Comparison of ENCODE assay signal across 29 cellular contexts in genomic region chr1:67503974-67504373, GRCh38.
"Had no signal": no experiment of that assay in that cellular context is flagged by ENCODE, and none has a peak within 500 bp of the region (broad histone marks: within the 10 kb centered on the region; RNA-seq: fewer than 3 reads in every experiment).

No MANE protein-coding gene starts in this region.

- H3K36me3 ChIP-seq: stomach, suprapubic skin, thoracic aorta, thyroid gland, tibial artery, tibial nerve, transverse colon, upper lobe of left lung, upper lobe of right lung, uterus, vagina had no signal

- H3K27ac ChIP-seq: stomach, suprapubic skin, testis, thoracic aorta, thyroid gland, tibial artery, tibial nerve, transverse colon, upper lobe of left lung, upper lobe of right lung, uterus, vagina had no signal

- H3K9me3 ChIP-seq: stomach, suprapubic skin, testis, thoracic aorta, thyroid gland, tibial artery, tibial nerve, transverse colon, upper lobe of left lung, upper lobe of right lung, vagina had no signal

- DNase-seq: stimulated activated CD4-positive, alpha-beta T cell treated with anti-CD3 and anti-CD28 coated beads, Interleukin-2, amount 100 ng/mL, for 48 hours; stimulated activated CD4-positive, alpha-beta T cell treated with anti-CD3 and anti-CD28 coated beads, Interleukin-4, amount 100 ng/mL, for 1 hour; stimulated activated CD4-positive, alpha-beta T cell treated with anti-CD3 and anti-CD28 coated beads, Interleukin-4, amount 100 ng/mL, for 24 hours; stimulated activated CD4-positive, alpha-beta T cell treated with anti-CD3 and anti-CD28 coated beads, Interleukin-4, amount 100 ng/mL, for 4 hours; stimulated activated CD8-positive, alpha-beta memory T cell treated with anti-CD3 and anti-CD28 coated beads, Interleukin-4, amount 100 ng/mL, for 48 hours; stimulated activated naive B cell treated with anti-CD40 and anti-IgM and Interleukin-4, amounts not matched to agents 10 μg/mL and 1 μg/mL and 100 μg/mL, for 72 hours; stimulated activated naive CD4-positive, alpha-beta T cell; stimulated activated naive CD4-positive, alpha-beta T cell treated with Interleukin-2 at 50 U/mL for 16 hours; stimulated activated naive CD8-positive, alpha-beta T cell treated with anti-CD3 and anti-CD28 coated beads, Interleukin-15, amount 100 ng/mL, for 72 hours; stimulated activated naive CD8-positive, alpha-beta T cell treated with anti-CD3 and anti-CD28 coated beads, Interleukin-15, Interleukin-2, amounts not matched to agents 100 U/mL and 50 U/mL, for 24 hours; stomach; substantia nigra; testis; thyroid gland; tibial artery; transverse colon; trophoblast cell; upper lobe of left lung; upper lobe of right lung; uterus had no signal

- H3K36me3 Mint-ChIP-seq: stimulated activated effector memory CD8-positive, alpha-beta T cell treated with anti-CD3 and anti-CD28 coated beads, Interleukin-12 subunit alpha, Interleukin-12 subunit beta, amount 100 ng/mL, for 72 hours; stimulated activated memory B cell treated with anti-CD40 and anti-IgM and Interleukin-4, amounts not matched to agents 10 μg/mL and 1 μg/mL and 100 μg/mL, for 72 hours; stimulated activated naive B cell treated with anti-CD40 and anti-IgM and Interleukin-4, amounts not matched to agents 10 μg/mL and 1 μg/mL and 100 μg/mL, for 72 hours; type B pancreatic cell had no signal

- H3K4me3 Mint-ChIP-seq: stimulated activated effector memory CD8-positive, alpha-beta T cell treated with anti-CD3 and anti-CD28 coated beads, Interleukin-12 subunit alpha, Interleukin-12 subunit beta, amount 100 ng/mL, for 72 hours; stimulated activated memory B cell treated with anti-CD40 and anti-IgM and Interleukin-4, amounts not matched to agents 10 μg/mL and 1 μg/mL and 100 μg/mL, for 72 hours; stimulated activated naive B cell treated with anti-CD40 and anti-IgM and Interleukin-4, amounts not matched to agents 10 μg/mL and 1 μg/mL and 100 μg/mL, for 72 hours; stimulated activated naive CD8-positive, alpha-beta T cell treated with anti-CD3 and anti-CD28 coated beads, Interleukin-15, amount 100 ng/mL, for 72 hours; stimulated activated naive CD8-positive, alpha-beta T cell treated with anti-CD3 and anti-CD28 coated beads, Interleukin-15, Interleukin-2, amounts not matched to agents 100 ng/mL and 50 ng/mL, for 24 hours; type B pancreatic cell had no signal

- H3K4me3 ChIP-seq: stomach, suprapubic skin, testis, thoracic aorta, thyroid gland, tibial artery, tibial nerve, transverse colon, upper lobe of left lung, upper lobe of right lung, uterus, vagina had no signal

- H3K9me3 Mint-ChIP-seq: stimulated activated effector memory CD8-positive, alpha-beta T cell treated with anti-CD3 and anti-CD28 coated beads, Interleukin-12 subunit alpha, Interleukin-12 subunit beta, amount 100 ng/mL, for 72 hours; stimulated activated memory B cell treated with anti-CD40 and anti-IgM and Interleukin-4, amounts not matched to agents 10 μg/mL and 1 μg/mL and 100 μg/mL, for 72 hours; stimulated activated naive B cell treated with anti-CD40 and anti-IgM and Interleukin-4, amounts not matched to agents 10 μg/mL and 1 μg/mL and 100 μg/mL, for 72 hours; stimulated activated naive CD8-positive, alpha-beta T cell treated with anti-CD3 and anti-CD28 coated beads, Interleukin-15, Interleukin-2, amounts not matched to agents 100 ng/mL and 50 ng/mL, for 24 hours; type B pancreatic cell had no signal

- ATAC-seq: stimulated activated effector memory CD8-positive, alpha-beta T cell treated with anti-CD3 and anti-CD28 coated beads, Interleukin-12 subunit alpha, Interleukin-12 subunit beta, amount 100 ng/mL, for 72 hours; stimulated activated memory B cell treated with anti-CD40 and anti-IgM and Interleukin-4, amounts not matched to agents 10 μg/mL and 1 μg/mL and 100 μg/mL, for 72 hours; stimulated activated naive B cell treated with anti-CD40 and anti-IgM and Interleukin-4, amounts not matched to agents 10 μg/mL and 1 μg/mL and 100 μg/mL, for 72 hours; stimulated activated naive CD8-positive, alpha-beta T cell treated with anti-CD3 and anti-CD28 coated beads, Interleukin-15, amount 100 ng/mL, for 72 hours; stimulated activated naive CD8-positive, alpha-beta T cell treated with anti-CD3 and anti-CD28 coated beads, Interleukin-15, Interleukin-2, amounts not matched to agents 100 U/mL and 50 U/mL, for 24 hours; upper lobe of right lung had no signal

- FAIRE-seq: urothelium cell line had no signal

- H3K4me1 ChIP-seq: testis, thyroid gland, uterus, vagina had no signal

- H3K27ac Mint-ChIP-seq: stimulated activated effector memory CD8-positive, alpha-beta T cell treated with anti-CD3 and anti-CD28 coated beads, Interleukin-12 subunit alpha, Interleukin-12 subunit beta, amount 100 ng/mL, for 72 hours; stimulated activated memory B cell treated with anti-CD40 and anti-IgM and Interleukin-4, amounts not matched to agents 10 μg/mL and 1 μg/mL and 100 μg/mL, for 72 hours; stimulated activated naive B cell treated with anti-CD40 and anti-IgM and Interleukin-4, amounts not matched to agents 10 μg/mL and 1 μg/mL and 100 μg/mL, for 72 hours; stimulated activated naive CD8-positive, alpha-beta T cell treated with anti-CD3 and anti-CD28 coated beads, Interleukin-15, amount 100 ng/mL, for 72 hours; stimulated activated naive CD8-positive, alpha-beta T cell treated with anti-CD3 and anti-CD28 coated beads, Interleukin-15, Interleukin-2, amounts not matched to agents 100 ng/mL and 50 ng/mL, for 24 hours; type B pancreatic cell had no signal

- H3K27me3 ChIP-seq: suprapubic skin, testis, thyroid gland, tibial nerve, transverse colon, upper lobe of left lung, upper lobe of right lung, uterus, vagina had no signal

- H3K27me3 Mint-ChIP-seq: stimulated activated naive CD8-positive, alpha-beta T cell treated with anti-CD3 and anti-CD28 coated beads, Interleukin-15, Interleukin-2, amounts not matched to agents 100 ng/mL and 50 ng/mL, for 24 hours had no signal
